In genomic region chr12:10143205-10143604, GRCh38 we compare ENCODE assay signal across 28 cellular contexts. TPM values are rescaled to one million over a fixed set of nuclear protein-coding genes. Genes with fewer than 3 reads are reported as not detected.
DNase-seq lines count a peak whose midpoint lies in the region; ATAC-seq, FAIRE-seq and TF ChIP-seq lines count a peak whose summit lies in the region.
"Had no signal": no experiment of that assay in that cellular context is flagged by ENCODE, and none has a peak within 500 bp of the region (broad histone marks: within the 10 kb centered on the region; RNA-seq: fewer than 3 reads in every experiment).

No MANE protein-coding gene starts in this region.

- H3K4me2 ChIP-seq in MM.1S (ENCODE audit: low read depth, low read length) (peak overlapping the region; percentile 47), SK-N-SH (no peak overlapping the region)

- peak; percentile 76 for DNase-seq in COLO829 (ENCODE audit: low spot score)
- DNase-seq in MM.1S, result peak; percentile 73
- DNase-seq in bronchial epithelial cell (ENCODE audit: low read depth), result peak; percentile 35
- no peak for DNase-seq in right cardiac atrium
- DNase-seq in NCI-H2029 treated with DMSO at 0.1 percent for 48 hours (lab: John Stamatoyannopoulos, UW), result no peak
- DNase-seq in SK-N-SH, result no peak
- DNase-seq in HAP-1 (ENCODE audit: low spot score in 2 of 2), result no peak
- no peak for DNase-seq in DMS114 treated with DMSO at 0.1 percent for 48 hours (lab: John Stamatoyannopoulos, UW; ENCODE audit: unreplicated experiment)
- DNase-seq: activated CD4-positive, alpha-beta T cell treated with anti-CD3 and anti-CD28 coated beads for 36 hours; activated naive CD8-positive, alpha-beta T cell treated with anti-CD3 and anti-CD28 coated beads for 36 hours; body of pancreas; CD4-positive, alpha-beta memory T cell; DMS53; gastrocnemius medialis; KBM-7; NCI-H1092 treated with DMSO at 0.1 percent for 48 hours; NCI-H2081; NCI-H446 treated with DMSO at 0.1 percent for 48 hours; pancreas; stimulated activated naive CD8-positive, alpha-beta T cell treated with anti-CD3 and anti-CD28 coated beads, Interleukin-15, Interleukin-2, amounts not matched to agents 100 U/mL and 50 U/mL, for 24 hours had no signal

- in situ Hi-C loops in HAP-1 (cut with MboI; ENCODE audit: low sequenced_read_pairs), result loop anchor here (5.0 kb wide), 1 partner anchor 111 kb away; the partner anchor contains the start of gene CLEC9A

- no peaks in the 10 kb centered on the region for H3K9me2 ChIP-seq in MM.1S (replicated peaks; ENCODE audit: insufficient read depth, low read length)
- H3K9me2 ChIP-seq in SK-N-SH, result no peaks in the 10 kb centered on the region

- ATAC-seq in right cardiac atrium, result peak; percentile 52 to 69
- ATAC-seq: activated CD4-positive, alpha-beta T cell treated with anti-CD3 and anti-CD28 coated beads for 36 hours; body of pancreas; gastrocnemius medialis; natural killer cell treated with Interleukin-12 subunit alpha and Interleukin-12 subunit beta and Interleukin-15 and Interleukin-18, amount 100 ng/mL, for 72 hours; pancreas; stimulated activated naive CD8-positive, alpha-beta T cell treated with anti-CD3 and anti-CD28 coated beads, Interleukin-15, Interleukin-2, amounts not matched to agents 100 U/mL and 50 U/mL, for 24 hours had no signal

- 0 out of 2 replicates have a peak overlapping the region, but pooled peaks have one; percentile 26 for H2AFZ ChIP-seq in MM.1S (ENCODE audit: low read length)
- H2AFZ ChIP-seq in SK-N-SH (ENCODE audit: low read depth), result no peak overlapping the region

- no peak for TF ChIP-seq EP300 in SK-N-SH (IDR thresholded peaks at IDR 0.05; ENCODE audit: borderline replicate concordance in 1 of 2, low read depth in 1 of 2, low read length in 1 of 2)

- FAIRE-seq in bronchial epithelial cell (lab: Jason Lieb, UNC), result no peak
- FAIRE-seq: GM12891, H54, pancreas had no signal

- H3K36me3 ChIP-seq in MM.1S (replicated peaks; ENCODE audit: insufficient read depth, low read length) (no peaks in the 10 kb centered on the region), bronchial epithelial cell (ENCODE audit: control insufficient read depth, insufficient read depth, low read length) (no peaks in the 10 kb centered on the region), SK-N-SH (replicated peaks in 1 of 2; ENCODE audit: control insufficient read depth in 1 of 2, insufficient read depth in 2 of 2, low read length in 1 of 2) (no peaks in the 10 kb centered on the region), HAP-1 (replicated peaks) (no peaks in the 10 kb centered on the region)
- H3K36me3 ChIP-seq: gastrocnemius medialis, pancreas, tibial nerve had no signal

- H3K27ac ChIP-seq in MM.1S (ENCODE audit: low read length), result peak overlapping the region; percentile 67
- no peak overlapping the region for H3K27ac ChIP-seq in right cardiac atrium (ENCODE audit: low read length)
- no peak overlapping the region for H3K27ac ChIP-seq in SK-N-SH (ENCODE audit: low read depth in 2 of 2, low read length in 1 of 2)
- H3K27ac ChIP-seq: body of pancreas, coronary artery, gastrocnemius medialis, pancreas, tibial nerve had no signal

- H3K27me3 ChIP-seq in MM.1S (replicated peaks; ENCODE audit: insufficient read depth, low read length) (no peaks in the 10 kb centered on the region), bronchial epithelial cell (ENCODE audit: control insufficient read depth, insufficient read depth, low read length) (no peaks in the 10 kb centered on the region), right cardiac atrium (ENCODE audit: control insufficient read depth, insufficient read depth) (no peaks in the 10 kb centered on the region), SK-N-SH (ENCODE audit: insufficient read depth) (peaks cover 17% of the 10 kb centered on the region; the same call in 1 of the 2 replicates), HAP-1 (ENCODE audit: low read depth) (no peaks in the 10 kb centered on the region)
- H3K27me3 ChIP-seq: gastrocnemius medialis, pancreas, tibial nerve had no signal

- peak overlapping the region; percentile 15; the same call in 1 of the 2 replicates for H3K9ac ChIP-seq in MM.1S (ENCODE audit: low read length)
- no peak overlapping the region for H3K9ac ChIP-seq in SK-N-SH

- CTCF ChIA-PET in SK-N-SH (lab: Yijun Ruan, JAX), result interaction anchor here (1.1 to 2.0 kb wide), 3 partner anchors 9 to 133 kb away, joined by 4 to 13 read pairs (median 4); no protein-coding TSS in a partner anchor

- intact Hi-C loops in right cardiac atrium (cut with DNase I), result loop anchor here in 1 of 4 donors (10.0 kb wide), 1 partner anchor 398 kb away; no protein-coding TSS in a partner anchor

- no peaks in the 10 kb centered on the region for H3K79me2 ChIP-seq in MM.1S (ENCODE audit: low read length)
- H3K79me2 ChIP-seq in SK-N-SH (ENCODE audit: insufficient read depth), result no peaks in the 10 kb centered on the region

- WGBS in right cardiac atrium, result 0% methylated on average over 1 of the region's 1 CpG
- 8% methylated on average over 1 of the region's 1 CpG for WGBS in SK-N-SH (ENCODE audit: low lambda C conversion rate)

- POLR2A ChIA-PET in SK-N-SH (lab: Yijun Ruan, JAX), result no interaction called here

- TF ChIP-seq CTCF in MM.1S (IDR thresholded peaks at IDR 0.05; ENCODE audit: low read length) (no peak), bronchial epithelial cell (IDR thresholded peaks at IDR 0.05; ENCODE audit: insufficient read depth, low read length, severe bottlenecking) (no peak), SK-N-SH (IDR thresholded peaks at IDR 0.05) (no peak)

- H3K9me3 ChIP-seq in MM.1S (replicated peaks; ENCODE audit: insufficient read depth, low read length) (no peaks in the 10 kb centered on the region), right cardiac atrium (ENCODE audit: control insufficient read depth, low read length) (no peaks in the 10 kb centered on the region), SK-N-SH (no peaks in the 10 kb centered on the region), HAP-1 (no peaks in the 10 kb centered on the region)
- H3K9me3 ChIP-seq: body of pancreas, gastrocnemius medialis, pancreas, tibial nerve had no signal

- peaks cover 48% of the 10 kb centered on the region for H3K4me1 ChIP-seq in MM.1S (ENCODE audit: low read length)
- H3K4me1 ChIP-seq in right cardiac atrium (ENCODE audit: control insufficient read depth, insufficient read depth, low read length), result no peaks in the 10 kb centered on the region
- H3K4me1 ChIP-seq in SK-N-SH (ENCODE audit: control insufficient read depth in 1 of 2, insufficient read depth in 2 of 2, low read depth in 1 of 2, low read length in 1 of 2), result no peaks in the 10 kb centered on the region
- H3K4me1 ChIP-seq in HAP-1, result no peaks in the 10 kb centered on the region
- H3K4me1 ChIP-seq: body of pancreas, pancreas, tibial nerve had no signal

- H4K20me1 ChIP-seq in MM.1S (ENCODE audit: insufficient read depth, low read length), result no peaks in the 10 kb centered on the region
- H4K20me1 ChIP-seq in SK-N-SH (ENCODE audit: insufficient read depth), result no peaks in the 10 kb centered on the region

- no peak for TF ChIP-seq RAD21 in SK-N-SH (IDR thresholded peaks at IDR 0.05; ENCODE audit: low read length)

- H3F3A ChIP-seq in MM.1S (ENCODE audit: insufficient read depth, low read length), result peaks cover 23% of the 10 kb centered on the region
- no peaks in the 10 kb centered on the region for H3F3A ChIP-seq in SK-N-SH (replicated peaks; ENCODE audit: insufficient read depth)

- H3K4me3 ChIP-seq in MM.1S (ENCODE audit: low read length) (no peak overlapping the region), bronchial epithelial cell (ENCODE audit: low read depth, low read length) (no peak overlapping the region), right cardiac atrium (ENCODE audit: low read length) (no peak overlapping the region), SK-N-SH (ENCODE audit: low read depth in 2 of 2, low read length in 1 of 2) (no peak overlapping the region), HAP-1 (no peak overlapping the region)
- H3K4me3 ChIP-seq: body of pancreas, coronary artery, gastrocnemius medialis, pancreas, tibial nerve had no signal

TF ChIP-seq in SK-N-SH, 30 proteins besides CTCF, POLR2A, EP300 and RAD21 (continues in another document):
- no peak for TF ChIP-seq SMC3 (IDR thresholded peaks at IDR 0.05; ENCODE audit: low read depth, low read length)
- no peak for TF ChIP-seq POLR2AphosphoS5 (IDR thresholded peaks at IDR 0.05; ENCODE audit: low read depth, low read length)
- no peak for TF ChIP-seq IRF3 (IDR thresholded peaks at IDR 0.05; ENCODE audit: low read depth, low read length)

RNA-seq across cellular contexts. Expression of gene CLEC7A, which starts 13.2 kb away (rescaled TPM):
- total RNA-seq in bronchial epithelial cell (not detected in 2 replicates), right cardiac atrium (10 to 100 TPM in 2 of 4 donors, 1 to 10 TPM in 2; 4.8 to 14.9 (median 10.8) TPM)
- polyA plus RNA-seq in right cardiac atrium (2.4 TPM), SK-N-SH (2012; rRNA removed) (not detected in 2 replicates)
- polyA plus RNA-seq in SK-N-SH (2012; cell fraction: cytosol; rRNA removed), result not detected in 2 replicates
- not detected in 2 replicates for polyA plus RNA-seq in SK-N-SH (2012; cell fraction: nucleus; rRNA removed)
- total RNA-seq: activated CD4-positive, alpha-beta T cell treated with anti-CD3 and anti-CD28 coated beads for 36 hours; activated naive CD8-positive, alpha-beta T cell treated with anti-CD3 and anti-CD28 coated beads for 36 hours; activated T-helper 1 cell treated with anti-CD3 and anti-CD28 coated beads, Interleukin-12 subunit alpha, Interleukin-12 subunit beta, Interleukin-2, Interleukin-4 antibody, amounts not matched to agents 30 ng/mL and 10 ng/mL and 1 ng/mL, durations not matched to agents 14 hours and 24 hours and 36 hours; natural killer cell treated with Interleukin-12 subunit alpha and Interleukin-12 subunit beta and Interleukin-15 and Interleukin-18, amount 100 ng/mL, for 72 hours had no signal

RNA-seq across cellular contexts. Expression of gene OLR1, which starts 28.7 kb away (rescaled TPM):
- total RNA-seq in bronchial epithelial cell (0.38 TPM in 1 of 2 replicates, not detected in the other), right cardiac atrium (under 1 TPM; 0.60 to 0.81 (median 0.75) TPM)
- polyA plus RNA-seq in right cardiac atrium (0.27 TPM), SK-N-SH (2012; rRNA removed) (not detected in 2 replicates)
- not detected in 2 replicates for polyA plus RNA-seq in SK-N-SH (2012; cell fraction: cytosol; rRNA removed)
- not detected in 2 replicates for polyA plus RNA-seq in SK-N-SH (2012; cell fraction: nucleus; rRNA removed)
- total RNA-seq: activated CD4-positive, alpha-beta T cell treated with anti-CD3 and anti-CD28 coated beads for 36 hours; activated naive CD8-positive, alpha-beta T cell treated with anti-CD3 and anti-CD28 coated beads for 36 hours; activated T-helper 1 cell treated with anti-CD3 and anti-CD28 coated beads, Interleukin-12 subunit alpha, Interleukin-12 subunit beta, Interleukin-2, Interleukin-4 antibody, amounts not matched to agents 30 ng/mL and 10 ng/mL and 1 ng/mL, durations not matched to agents 14 hours and 24 hours and 36 hours; natural killer cell treated with Interleukin-12 subunit alpha and Interleukin-12 subunit beta and Interleukin-15 and Interleukin-18, amount 100 ng/mL, for 72 hours; skeletal muscle tissue had no signal
- polyA plus RNA-seq: CD4-positive, alpha-beta memory T cell had no signal

RNA-seq across cellular contexts. Expression of gene TMEM52B, which starts 35.6 kb away (rescaled TPM):
- not detected in 2 replicates for total RNA-seq in bronchial epithelial cell
- not detected for total RNA-seq in right cardiac atrium
- polyA plus RNA-seq in right cardiac atrium, result 0.07 TPM
- not detected in 2 replicates for polyA plus RNA-seq in SK-N-SH (2012; rRNA removed)
- not detected in 2 replicates for polyA plus RNA-seq in SK-N-SH (2012; cell fraction: cytosol; rRNA removed)
- not detected in 2 replicates for polyA plus RNA-seq in SK-N-SH (2012; cell fraction: nucleus; rRNA removed)
- total RNA-seq: activated CD4-positive, alpha-beta T cell treated with anti-CD3 and anti-CD28 coated beads for 36 hours; activated naive CD8-positive, alpha-beta T cell treated with anti-CD3 and anti-CD28 coated beads for 36 hours; activated T-helper 1 cell treated with anti-CD3 and anti-CD28 coated beads, Interleukin-12 subunit alpha, Interleukin-12 subunit beta, Interleukin-2, Interleukin-4 antibody, amounts not matched to agents 30 ng/mL and 10 ng/mL and 1 ng/mL, durations not matched to agents 14 hours and 24 hours and 36 hours; CD4-positive, alpha-beta memory T cell; gastrocnemius medialis; mesenteric fat pad; natural killer cell treated with Interleukin-12 subunit alpha and Interleukin-12 subunit beta and Interleukin-15 and Interleukin-18, amount 100 ng/mL, for 72 hours had no signal
- polyA plus RNA-seq: CD4-positive, alpha-beta memory T cell had no signal

RNA-seq across cellular contexts. Expression of gene CLEC1A, which starts 44.4 kb away (rescaled TPM):
- total RNA-seq in bronchial epithelial cell (not detected in 2 replicates), right cardiac atrium (1 to 10 TPM; 3.2 to 4.1 (median 3.3) TPM)
- polyA plus RNA-seq in right cardiac atrium (3.5 TPM), SK-N-SH (2012; rRNA removed) (not detected in 2 replicates)
- not detected in 2 replicates for polyA plus RNA-seq in SK-N-SH (2012; cell fraction: cytosol; rRNA removed)
- not detected in 2 replicates for polyA plus RNA-seq in SK-N-SH (2012; cell fraction: nucleus; rRNA removed)
- total RNA-seq: activated CD4-positive, alpha-beta T cell treated with anti-CD3 and anti-CD28 coated beads for 36 hours; activated naive CD8-positive, alpha-beta T cell treated with anti-CD3 and anti-CD28 coated beads for 36 hours; activated T-helper 1 cell treated with anti-CD3 and anti-CD28 coated beads, Interleukin-12 subunit alpha, Interleukin-12 subunit beta, Interleukin-2, Interleukin-4 antibody, amounts not matched to agents 30 ng/mL and 10 ng/mL and 1 ng/mL, durations not matched to agents 14 hours and 24 hours and 36 hours; CD4-positive, alpha-beta memory T cell; natural killer cell treated with Interleukin-12 subunit alpha and Interleukin-12 subunit beta and Interleukin-15 and Interleukin-18, amount 100 ng/mL, for 72 hours had no signal
- polyA plus RNA-seq: CD4-positive, alpha-beta memory T cell had no signal

Comparison
In these comparisons a context has a peak if more than half of its experiments do, and no peak if none do; other contexts are left out.
1. DNase-seq: peak in COLO829 (single experiment), MM.1S (single experiment) and bronchial epithelial cell (single experiment); none in right cardiac atrium (0 of 3), NCI-H2029 treated with DMSO at 0.1 percent for 48 hours (single experiment), SK-N-SH (single experiment), HAP-1 (0 of 2) and DMS114 treated with DMSO at 0.1 percent for 48 hours (single experiment).